20 cellular contexts compared by ENCODE assay signal in the genomic region with DNA sequence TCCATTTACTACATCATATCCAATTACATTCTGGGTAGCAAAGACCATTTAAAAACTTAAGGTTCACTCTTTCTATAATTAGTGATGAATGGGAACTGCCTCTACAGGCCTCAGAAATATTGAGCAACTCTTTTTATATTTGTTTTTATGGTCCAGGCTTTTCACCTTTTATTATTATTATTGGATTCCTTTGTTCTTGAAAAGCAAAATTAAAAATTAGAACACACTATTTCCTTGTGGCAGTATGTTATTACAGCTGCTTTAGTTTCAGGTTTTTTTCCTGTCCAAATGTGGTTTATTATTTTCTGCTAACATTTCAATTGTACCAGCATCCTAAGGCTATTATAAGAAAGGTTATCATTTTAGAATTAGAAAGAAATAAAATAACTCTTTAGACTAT.
"Had no signal": no experiment of that assay in that cellular context is flagged by ENCODE, and none has a peak within 500 bp of the region (broad histone marks: within the 10 kb centered on the region; RNA-seq: fewer than 3 reads in every experiment).

No MANE protein-coding gene starts in this region.

- H3K9me3 Mint-ChIP-seq: nephron progenitor cell had no signal

- H3K9me3 ChIP-seq: neutrophil, sigmoid colon, stomach, thoracic aorta, transverse colon had no signal

- DNase-seq: dorsolateral prefrontal cortex; effector CD8-positive, alpha-beta T cell; foreskin keratinocyte; left colon; left ventricle myocardium superior; mesendoderm; naive thymus-derived CD4-positive, alpha-beta T cell; nephron progenitor cell; posterior cingulate gyrus; sigmoid colon; small intestine; stimulated activated CD4-positive, alpha-beta T cell treated with anti-CD3 and anti-CD28 coated beads, Interleukin-12 subunit alpha, Interleukin-12 subunit beta, amount 100 ng/mL, for 4 hours; stimulated activated naive CD4-positive, alpha-beta T cell; stomach; substantia nigra; transverse colon had no signal

- H3K27me3 ChIP-seq: dorsolateral prefrontal cortex, foreskin keratinocyte, neutrophil, sigmoid colon, stomach, transverse colon had no signal

- ATAC-seq: left colon; left ventricle myocardium superior; naive thymus-derived CD4-positive, alpha-beta T cell had no signal

- H3K4me3 Mint-ChIP-seq: naive thymus-derived CD4-positive, alpha-beta T cell; nephron progenitor cell had no signal

- H3K27ac ChIP-seq: coronary artery, dorsolateral prefrontal cortex, foreskin keratinocyte, neutrophil, sigmoid colon, stomach, thoracic aorta, transverse colon had no signal

- H3K27me3 Mint-ChIP-seq: naive thymus-derived CD4-positive, alpha-beta T cell had no signal

- H3K36me3 ChIP-seq: neutrophil, sigmoid colon, thoracic aorta, transverse colon had no signal

- H3K4me1 ChIP-seq: sigmoid colon, stomach, transverse colon had no signal

- H3K4me3 ChIP-seq: coronary artery, dorsolateral prefrontal cortex, lung, sigmoid colon, stomach, thoracic aorta, transverse colon had no signal

- H3K27ac Mint-ChIP-seq: nephron progenitor cell had no signal
